Comparison of ENCODE assay signal across 28 cellular contexts in the genomic region with DNA sequence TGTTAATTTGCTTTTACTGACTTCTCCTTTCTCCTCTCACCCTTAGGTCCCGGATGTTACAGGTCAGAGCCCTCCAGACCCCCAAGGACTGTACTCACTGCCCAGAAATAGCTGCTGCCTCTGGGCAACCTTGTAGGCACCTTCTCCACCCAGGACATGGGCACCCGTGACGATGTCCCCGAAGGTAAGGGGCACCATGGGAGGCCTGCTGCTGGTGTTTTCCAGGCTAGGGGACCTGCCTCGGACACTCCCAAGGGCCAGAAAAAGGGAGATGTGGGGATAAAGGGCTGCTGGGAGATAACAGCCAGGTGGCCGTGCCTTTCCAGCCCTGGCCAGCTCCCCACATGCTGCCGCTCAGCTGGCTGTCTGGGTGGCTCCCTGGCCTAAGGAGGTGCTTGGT. TPM values are rescaled to one million over a fixed set of nuclear protein-coding genes. Genes with fewer than 3 reads are reported as not detected.
"Had no signal": no experiment of that assay in that cellular context is flagged by ENCODE, and none has a peak within 500 bp of the region (broad histone marks: within the 10 kb centered on the region; RNA-seq: fewer than 3 reads in every experiment).

No MANE protein-coding gene starts in this region.

- H3K9me3 Mint-ChIP-seq: immature natural killer cell; memory B cell; naive thymus-derived CD8-positive, alpha-beta T cell; nephron; neural crest cell; stimulated activated naive CD8-positive, alpha-beta T cell treated with anti-CD3 and anti-CD28 coated beads, Interleukin-15, Interleukin-2, amounts not matched to agents 100 ng/mL and 50 ng/mL, for 24 hours had no signal

- H3K27ac ChIP-seq: left lung, neutrophil, ovary, right atrium auricular region, right lobe of liver, upper lobe of left lung, vagina had no signal

- H3K27ac Mint-ChIP-seq: memory B cell; progenitor cell of endocrine pancreas; stimulated activated naive CD8-positive, alpha-beta T cell treated with anti-CD3 and anti-CD28 coated beads, Interleukin-15, Interleukin-2, amounts not matched to agents 100 ng/mL and 50 ng/mL, for 24 hours had no signal

- ATAC-seq: left colon; naive thymus-derived CD8-positive, alpha-beta T cell; right lobe of liver had no signal

- DNase-seq: hypothalamus; immature natural killer cell; kidney; left colon; left lung; naive thymus-derived CD8-positive, alpha-beta T cell; occipital lobe; ovary; stimulated activated CD4-positive, alpha-beta T cell treated with anti-CD3 and anti-CD28 coated beads, Interleukin-12 subunit alpha, Interleukin-12 subunit beta, amount 100 ng/mL, for 4 hours; stimulated activated CD4-positive, alpha-beta T cell treated with anti-CD3 and anti-CD28 coated beads, Interleukin-15, amount 100 ng/mL, for 24 hours; stimulated activated CD4-positive, alpha-beta T cell treated with anti-CD3 and anti-CD28 coated beads, Interleukin-2, amount 100 ng/mL, for 24 hours; stimulated activated CD4-positive, alpha-beta T cell treated with anti-CD3 and anti-CD28 coated beads, Interleukin-4, amount 100 ng/mL, for 1 hour; stimulated activated naive CD4-positive, alpha-beta T cell; upper lobe of left lung had no signal

- H3K36me3 ChIP-seq: left lung, neutrophil, ovary, right atrium auricular region, right lobe of liver, tibial nerve, upper lobe of left lung, vagina had no signal

- H3K4me3 ChIP-seq: left lung, lung, ovary, right atrium auricular region, right lobe of liver, smooth muscle cell, tibial nerve, upper lobe of left lung, vagina had no signal

- H3K4me3 Mint-ChIP-seq: immature natural killer cell; memory B cell; naive thymus-derived CD8-positive, alpha-beta T cell; nephron; neural crest cell; stimulated activated naive CD8-positive, alpha-beta T cell treated with anti-CD3 and anti-CD28 coated beads, Interleukin-15, Interleukin-2, amounts not matched to agents 100 ng/mL and 50 ng/mL, for 24 hours had no signal

- H3K27me3 ChIP-seq: left lung, neutrophil, ovary, right atrium auricular region, right lobe of liver, tibial nerve, upper lobe of left lung, vagina had no signal

- H3K4me1 ChIP-seq: right lobe of liver had no signal

- H3K36me3 Mint-ChIP-seq: immature natural killer cell; memory B cell; naive thymus-derived CD8-positive, alpha-beta T cell had no signal

- H3K4me1 Mint-ChIP-seq: memory B cell had no signal

- H3K9me3 ChIP-seq: left lung, neutrophil, ovary, right atrium auricular region, right lobe of liver, tibial nerve, upper lobe of left lung, vagina had no signal

- H3K27me3 Mint-ChIP-seq: naive thymus-derived CD8-positive, alpha-beta T cell; stimulated activated naive CD8-positive, alpha-beta T cell treated with anti-CD3 and anti-CD28 coated beads, Interleukin-15, Interleukin-2, amounts not matched to agents 100 ng/mL and 50 ng/mL, for 24 hours had no signal

- H3K4me2 ChIP-seq: smooth muscle cell had no signal

RNA-seq across cellular contexts. Expression of a gene that starts 13.6 kb away (rescaled TPM):
- total RNA-seq: pulmonary artery endothelial cell, renal cortical epithelial cell had no signal
